ENCODE assay signal across 1 cellular context in the genomic region with DNA sequence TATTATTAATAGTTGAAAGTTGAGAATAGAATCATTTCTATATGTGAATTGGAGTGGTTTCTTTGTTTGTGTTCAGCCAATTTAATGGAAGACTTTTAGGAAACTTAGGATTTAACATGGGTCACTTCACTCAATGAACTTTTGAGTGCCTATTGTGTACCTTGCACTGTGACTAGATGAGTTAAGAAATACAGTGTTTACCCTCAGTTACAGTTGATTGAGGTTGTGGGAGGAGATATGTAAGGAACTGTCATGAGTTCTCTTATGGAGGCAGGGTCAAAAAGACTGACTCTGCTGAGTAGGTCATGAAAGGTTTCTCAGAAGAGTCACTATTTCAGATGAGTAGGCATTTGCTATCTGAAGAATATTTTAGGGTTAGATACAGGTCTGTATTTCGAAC.
A peak's percentile ranks its signal among the peaks of the same experiment; 100 is the strongest.
TF ChIP-seq lines count a peak whose summit lies in the region.

No MANE protein-coding gene starts in this region.

TF ChIP-seq in HepG2, 621 proteins besides CTCF, POLR2A, EP300 and RAD21 (continued from another document and continues in another):
- no peak for TF ChIP-seq JUNB (CRISPR knock-in tag; IDR thresholded peaks at IDR 0.05; ENCODE audit: borderline replicate concordance)
- TF ChIP-seq ZNF598 (CRISPR knock-in tag; IDR thresholded peaks at IDR 0.05; ENCODE audit: borderline replicate concordance) = no peak
- no peak for TF ChIP-seq NFKB2 (CRISPR knock-in tag; IDR thresholded peaks at IDR 0.05; ENCODE audit: borderline replicate concordance)
- no peak for TF ChIP-seq ATRX (CRISPR knock-in tag; IDR thresholded peaks at IDR 0.05; ENCODE audit: borderline replicate concordance)
- TF ChIP-seq, protein P1, sequence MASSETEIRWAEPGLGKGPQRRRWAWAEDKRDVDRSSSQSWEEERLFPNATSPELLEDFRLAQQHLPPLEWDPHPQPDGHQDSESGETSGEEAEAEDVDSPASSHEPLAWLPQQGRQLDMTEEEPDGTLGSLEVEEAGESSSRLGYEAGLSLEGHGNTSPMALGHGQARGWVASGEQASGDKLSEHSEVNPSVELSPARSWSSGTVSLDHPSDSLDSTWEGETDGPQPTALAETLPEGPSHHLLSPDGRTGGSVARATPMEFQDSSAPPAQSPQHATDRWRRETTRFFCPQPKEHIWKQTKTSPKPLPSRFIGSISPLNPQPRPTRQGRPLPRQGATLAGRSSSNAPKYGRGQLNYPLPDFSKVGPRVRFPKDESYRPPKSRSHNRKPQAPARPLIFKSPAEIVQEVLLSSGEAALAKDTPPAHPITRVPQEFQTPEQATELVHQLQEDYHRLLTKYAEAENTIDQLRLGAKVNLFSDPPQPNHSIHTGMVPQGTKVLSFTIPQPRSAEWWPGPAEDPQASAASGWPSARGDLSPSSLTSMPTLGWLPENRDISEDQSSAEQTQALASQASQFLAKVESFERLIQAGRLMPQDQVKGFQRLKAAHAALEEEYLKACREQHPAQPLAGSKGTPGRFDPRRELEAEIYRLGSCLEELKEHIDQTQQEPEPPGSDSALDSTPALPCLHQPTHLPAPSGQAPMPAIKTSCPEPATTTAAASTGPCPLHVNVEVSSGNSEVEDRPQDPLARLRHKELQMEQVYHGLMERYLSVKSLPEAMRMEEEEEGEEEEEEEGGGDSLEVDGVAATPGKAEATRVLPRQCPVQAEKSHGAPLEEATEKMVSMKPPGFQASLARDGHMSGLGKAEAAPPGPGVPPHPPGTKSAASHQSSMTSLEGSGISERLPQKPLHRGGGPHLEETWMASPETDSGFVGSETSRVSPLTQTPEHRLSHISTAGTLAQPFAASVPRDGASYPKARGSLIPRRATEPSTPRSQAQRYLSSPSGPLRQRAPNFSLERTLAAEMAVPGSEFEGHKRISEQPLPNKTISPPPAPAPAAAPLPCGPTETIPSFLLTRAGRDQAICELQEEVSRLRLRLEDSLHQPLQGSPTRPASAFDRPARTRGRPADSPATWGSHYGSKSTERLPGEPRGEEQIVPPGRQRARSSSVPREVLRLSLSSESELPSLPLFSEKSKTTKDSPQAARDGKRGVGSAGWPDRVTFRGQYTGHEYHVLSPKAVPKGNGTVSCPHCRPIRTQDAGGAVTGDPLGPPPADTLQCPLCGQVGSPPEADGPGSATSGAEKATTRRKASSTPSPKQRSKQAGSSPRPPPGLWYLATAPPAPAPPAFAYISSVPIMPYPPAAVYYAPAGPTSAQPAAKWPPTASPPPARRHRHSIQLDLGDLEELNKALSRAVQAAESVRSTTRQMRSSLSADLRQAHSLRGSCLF (CRISPR knock-in tag; IDR thresholded peaks at IDR 0.05; ENCODE audit: borderline replicate concordance) = no peak
- TF ChIP-seq ZNF260 (CRISPR knock-in tag; IDR thresholded peaks at IDR 0.05; ENCODE audit: borderline replicate concordance, low read depth) = no peak
- no peak for TF ChIP-seq TAF1 (CRISPR knock-in tag; IDR thresholded peaks at IDR 0.05)
- TF ChIP-seq ZNF841 (CRISPR knock-in tag; IDR thresholded peaks at IDR 0.05; ENCODE audit: borderline replicate concordance) = no peak
- TF ChIP-seq NFYB (CRISPR knock-in tag; IDR thresholded peaks at IDR 0.05) = no peak
- no peak for TF ChIP-seq ZNF629 (CRISPR knock-in tag; conservative IDR thresholded peaks at IDR 0.05)
- TF ChIP-seq, protein P2, sequence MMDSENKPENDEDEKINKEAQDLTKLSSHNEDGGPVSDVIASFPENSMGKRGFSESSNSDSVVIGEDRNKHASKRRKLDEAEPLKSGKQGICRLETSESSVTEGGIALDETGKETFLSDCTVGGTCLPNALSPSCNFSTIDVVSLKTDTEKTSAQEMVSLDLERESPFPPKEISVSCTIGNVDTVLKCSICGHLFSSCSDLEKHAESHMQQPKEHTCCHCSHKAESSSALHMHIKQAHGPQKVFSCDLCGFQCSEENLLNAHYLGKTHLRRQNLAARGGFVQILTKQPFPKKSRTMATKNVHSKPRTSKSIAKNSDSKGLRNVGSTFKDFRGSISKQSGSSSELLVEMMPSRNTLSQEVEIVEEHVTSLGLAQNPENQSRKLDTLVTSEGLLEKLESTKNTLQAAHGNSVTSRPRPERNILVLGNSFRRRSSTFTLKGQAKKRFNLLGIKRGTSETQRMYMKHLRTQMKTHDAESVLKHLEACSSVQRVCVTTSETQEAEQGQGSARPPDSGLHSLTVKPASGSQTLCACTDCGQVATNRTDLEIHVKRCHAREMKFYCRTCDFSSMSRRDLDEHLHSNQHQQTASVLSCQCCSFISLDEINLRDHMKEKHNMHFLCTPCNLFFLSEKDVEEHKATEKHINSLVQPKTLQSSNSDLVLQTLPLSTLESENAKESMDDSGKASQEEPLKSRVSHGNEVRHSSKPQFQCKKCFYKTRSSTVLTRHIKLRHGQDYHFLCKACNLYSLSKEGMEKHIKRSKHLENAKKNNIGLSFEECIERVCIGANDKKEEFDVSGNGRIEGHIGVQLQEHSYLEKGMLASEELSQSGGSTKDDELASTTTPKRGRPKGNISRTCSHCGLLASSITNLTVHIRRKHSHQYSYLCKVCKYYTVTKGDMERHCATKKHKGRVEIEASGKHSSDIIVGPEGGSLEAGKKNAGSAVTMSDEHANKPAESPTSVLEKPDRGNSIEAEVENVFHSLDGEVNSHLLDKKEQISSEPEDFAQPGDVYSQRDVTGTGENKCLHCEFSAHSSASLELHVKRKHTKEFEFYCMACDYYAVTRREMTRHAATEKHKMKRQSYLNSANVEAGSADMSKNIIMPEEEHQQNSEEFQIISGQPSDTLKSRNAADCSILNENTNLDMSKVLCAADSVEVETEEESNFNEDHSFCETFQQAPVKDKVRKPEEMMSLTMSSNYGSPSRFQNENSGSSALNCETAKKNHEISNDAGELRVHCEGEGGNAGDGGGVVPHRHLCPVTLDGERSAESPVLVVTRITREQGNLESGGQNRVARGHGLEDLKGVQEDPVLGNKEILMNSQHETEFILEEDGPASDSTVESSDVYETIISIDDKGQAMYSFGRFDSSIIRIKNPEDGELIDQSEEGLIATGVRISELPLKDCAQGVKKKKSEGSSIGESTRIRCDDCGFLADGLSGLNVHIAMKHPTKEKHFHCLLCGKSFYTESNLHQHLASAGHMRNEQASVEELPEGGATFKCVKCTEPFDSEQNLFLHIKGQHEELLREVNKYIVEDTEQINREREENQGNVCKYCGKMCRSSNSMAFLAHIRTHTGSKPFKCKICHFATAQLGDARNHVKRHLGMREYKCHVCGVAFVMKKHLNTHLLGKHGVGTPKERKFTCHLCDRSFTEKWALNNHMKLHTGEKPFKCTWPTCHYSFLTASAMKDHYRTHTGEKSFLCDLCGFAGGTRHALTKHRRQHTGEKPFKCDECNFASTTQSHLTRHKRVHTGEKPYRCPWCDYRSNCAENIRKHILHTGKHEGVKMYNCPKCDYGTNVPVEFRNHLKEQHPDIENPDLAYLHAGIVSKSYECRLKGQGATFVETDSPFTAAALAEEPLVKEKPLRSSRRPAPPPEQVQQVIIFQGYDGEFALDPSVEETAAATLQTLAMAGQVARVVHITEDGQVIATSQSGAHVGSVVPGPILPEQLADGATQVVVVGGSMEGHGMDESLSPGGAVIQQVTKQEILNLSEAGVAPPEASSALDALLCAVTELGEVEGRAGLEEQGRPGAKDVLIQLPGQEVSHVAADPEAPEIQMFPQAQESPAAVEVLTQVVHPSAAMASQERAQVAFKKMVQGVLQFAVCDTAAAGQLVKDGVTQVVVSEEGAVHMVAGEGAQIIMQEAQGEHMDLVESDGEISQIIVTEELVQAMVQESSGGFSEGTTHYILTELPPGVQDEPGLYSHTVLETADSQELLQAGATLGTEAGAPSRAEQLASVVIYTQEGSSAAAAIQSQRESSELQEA (CRISPR knock-in tag; IDR thresholded peaks at IDR 0.05; ENCODE audit: not compliant biosample characterization) = no peak
- TF ChIP-seq HNF4A (CRISPR knock-in tag; IDR thresholded peaks at IDR 0.05) = peak; percentile 89
- TF ChIP-seq SYNCRIP (IDR thresholded peaks at IDR 0.05; ENCODE audit: insufficient read depth, low read depth, low read length) = no peak
- no peak for TF ChIP-seq MLLT10 (CRISPR knock-in tag; IDR thresholded peaks at IDR 0.05)
- TF ChIP-seq PAWR (CRISPR knock-in tag; IDR thresholded peaks at IDR 0.05; ENCODE audit: borderline replicate concordance) = no peak
- TF ChIP-seq, protein P3, sequence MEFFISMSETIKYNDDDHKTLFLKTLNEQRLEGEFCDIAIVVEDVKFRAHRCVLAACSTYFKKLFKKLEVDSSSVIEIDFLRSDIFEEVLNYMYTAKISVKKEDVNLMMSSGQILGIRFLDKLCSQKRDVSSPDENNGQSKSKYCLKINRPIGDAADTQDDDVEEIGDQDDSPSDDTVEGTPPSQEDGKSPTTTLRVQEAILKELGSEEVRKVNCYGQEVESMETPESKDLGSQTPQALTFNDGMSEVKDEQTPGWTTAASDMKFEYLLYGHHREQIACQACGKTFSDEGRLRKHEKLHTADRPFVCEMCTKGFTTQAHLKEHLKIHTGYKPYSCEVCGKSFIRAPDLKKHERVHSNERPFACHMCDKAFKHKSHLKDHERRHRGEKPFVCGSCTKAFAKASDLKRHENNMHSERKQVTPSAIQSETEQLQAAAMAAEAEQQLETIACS (CRISPR knock-in tag; IDR thresholded peaks at IDR 0.05) = no peak
- no peak for TF ChIP-seq ZNF558 (CRISPR knock-in tag; IDR thresholded peaks at IDR 0.05; ENCODE audit: borderline replicate concordance)
- TF ChIP-seq RFX5 (IDR thresholded peaks at IDR 0.05; ENCODE audit: low read depth, low read length) = no peak
- TF ChIP-seq, protein P4, sequence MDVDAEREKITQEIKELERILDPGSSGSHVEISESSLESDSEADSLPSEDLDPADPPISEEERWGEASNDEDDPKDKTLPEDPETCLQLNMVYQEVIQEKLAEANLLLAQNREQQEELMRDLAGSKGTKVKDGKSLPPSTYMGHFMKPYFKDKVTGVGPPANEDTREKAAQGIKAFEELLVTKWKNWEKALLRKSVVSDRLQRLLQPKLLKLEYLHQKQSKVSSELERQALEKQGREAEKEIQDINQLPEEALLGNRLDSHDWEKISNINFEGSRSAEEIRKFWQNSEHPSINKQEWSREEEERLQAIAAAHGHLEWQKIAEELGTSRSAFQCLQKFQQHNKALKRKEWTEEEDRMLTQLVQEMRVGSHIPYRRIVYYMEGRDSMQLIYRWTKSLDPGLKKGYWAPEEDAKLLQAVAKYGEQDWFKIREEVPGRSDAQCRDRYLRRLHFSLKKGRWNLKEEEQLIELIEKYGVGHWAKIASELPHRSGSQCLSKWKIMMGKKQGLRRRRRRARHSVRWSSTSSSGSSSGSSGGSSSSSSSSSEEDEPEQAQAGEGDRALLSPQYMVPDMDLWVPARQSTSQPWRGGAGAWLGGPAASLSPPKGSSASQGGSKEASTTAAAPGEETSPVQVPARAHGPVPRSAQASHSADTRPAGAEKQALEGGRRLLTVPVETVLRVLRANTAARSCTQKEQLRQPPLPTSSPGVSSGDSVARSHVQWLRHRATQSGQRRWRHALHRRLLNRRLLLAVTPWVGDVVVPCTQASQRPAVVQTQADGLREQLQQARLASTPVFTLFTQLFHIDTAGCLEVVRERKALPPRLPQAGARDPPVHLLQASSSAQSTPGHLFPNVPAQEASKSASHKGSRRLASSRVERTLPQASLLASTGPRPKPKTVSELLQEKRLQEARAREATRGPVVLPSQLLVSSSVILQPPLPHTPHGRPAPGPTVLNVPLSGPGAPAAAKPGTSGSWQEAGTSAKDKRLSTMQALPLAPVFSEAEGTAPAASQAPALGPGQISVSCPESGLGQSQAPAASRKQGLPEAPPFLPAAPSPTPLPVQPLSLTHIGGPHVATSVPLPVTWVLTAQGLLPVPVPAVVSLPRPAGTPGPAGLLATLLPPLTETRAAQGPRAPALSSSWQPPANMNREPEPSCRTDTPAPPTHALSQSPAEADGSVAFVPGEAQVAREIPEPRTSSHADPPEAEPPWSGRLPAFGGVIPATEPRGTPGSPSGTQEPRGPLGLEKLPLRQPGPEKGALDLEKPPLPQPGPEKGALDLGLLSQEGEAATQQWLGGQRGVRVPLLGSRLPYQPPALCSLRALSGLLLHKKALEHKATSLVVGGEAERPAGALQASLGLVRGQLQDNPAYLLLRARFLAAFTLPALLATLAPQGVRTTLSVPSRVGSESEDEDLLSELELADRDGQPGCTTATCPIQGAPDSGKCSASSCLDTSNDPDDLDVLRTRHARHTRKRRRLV (CRISPR knock-in tag; IDR thresholded peaks at IDR 0.05) = no peak
- peak; percentile 89 for TF ChIP-seq GATAD2A (CRISPR knock-in tag; IDR thresholded peaks at IDR 0.05)
- TF ChIP-seq SSRP1 (CRISPR knock-in tag; IDR thresholded peaks at IDR 0.05) = no peak
- no peak for TF ChIP-seq ZNF251 (CRISPR knock-in tag; IDR thresholded peaks at IDR 0.05)
- TF ChIP-seq JUND (CRISPR knock-in tag; IDR thresholded peaks at IDR 0.05) = no peak
- TF ChIP-seq NCOA2 (CRISPR knock-in tag; IDR thresholded peaks at IDR 0.05) = peak; percentile 70
- TF ChIP-seq KMT2A (CRISPR knock-in tag; IDR thresholded peaks at IDR 0.05) = no peak
- TF ChIP-seq, protein P5, sequence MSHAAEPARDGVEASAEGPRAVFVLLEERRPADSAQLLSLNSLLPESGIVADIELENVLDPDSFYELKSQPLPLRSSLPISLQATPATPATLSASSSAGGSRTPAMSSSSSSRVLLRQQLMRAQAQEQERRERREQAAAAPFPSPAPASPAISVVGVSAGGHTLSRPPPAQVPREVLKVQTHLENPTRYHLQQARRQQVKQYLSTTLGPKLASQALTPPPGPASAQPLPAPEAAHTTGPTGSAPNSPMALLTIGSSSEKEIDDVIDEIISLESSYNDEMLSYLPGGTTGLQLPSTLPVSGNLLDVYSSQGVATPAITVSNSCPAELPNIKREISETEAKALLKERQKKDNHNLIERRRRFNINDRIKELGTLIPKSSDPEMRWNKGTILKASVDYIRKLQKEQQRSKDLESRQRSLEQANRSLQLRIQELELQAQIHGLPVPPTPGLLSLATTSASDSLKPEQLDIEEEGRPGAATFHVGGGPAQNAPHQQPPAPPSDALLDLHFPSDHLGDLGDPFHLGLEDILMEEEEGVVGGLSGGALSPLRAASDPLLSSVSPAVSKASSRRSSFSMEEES (CRISPR knock-in tag; IDR thresholded peaks at IDR 0.05) = peak; percentile 42; the same call in 1 of the 2 replicates
- TF ChIP-seq ZNF333 (CRISPR knock-in tag; IDR thresholded peaks at IDR 0.05; ENCODE audit: borderline replicate concordance) = no peak
- TF ChIP-seq MTF1 (CRISPR knock-in tag; IDR thresholded peaks at IDR 0.05) = no peak
- TF ChIP-seq ERF (CRISPR knock-in tag; IDR thresholded peaks at IDR 0.05) = no peak
- TF ChIP-seq AHR (CRISPR knock-in tag; IDR thresholded peaks at IDR 0.05) = no peak
- TF ChIP-seq ZNF235 (CRISPR knock-in tag; IDR thresholded peaks at IDR 0.05; ENCODE audit: borderline replicate concordance) = no peak
- TF ChIP-seq NCOR1 (IDR thresholded peaks at IDR 0.05; ENCODE audit: borderline replicate concordance, low read length) = peak; percentile 58; the same call in 1 of the 2 replicates
- TF ChIP-seq SPEN (CRISPR knock-in tag; IDR thresholded peaks at IDR 0.05; ENCODE audit: low read depth) = no peak
- TF ChIP-seq, protein P6, sequence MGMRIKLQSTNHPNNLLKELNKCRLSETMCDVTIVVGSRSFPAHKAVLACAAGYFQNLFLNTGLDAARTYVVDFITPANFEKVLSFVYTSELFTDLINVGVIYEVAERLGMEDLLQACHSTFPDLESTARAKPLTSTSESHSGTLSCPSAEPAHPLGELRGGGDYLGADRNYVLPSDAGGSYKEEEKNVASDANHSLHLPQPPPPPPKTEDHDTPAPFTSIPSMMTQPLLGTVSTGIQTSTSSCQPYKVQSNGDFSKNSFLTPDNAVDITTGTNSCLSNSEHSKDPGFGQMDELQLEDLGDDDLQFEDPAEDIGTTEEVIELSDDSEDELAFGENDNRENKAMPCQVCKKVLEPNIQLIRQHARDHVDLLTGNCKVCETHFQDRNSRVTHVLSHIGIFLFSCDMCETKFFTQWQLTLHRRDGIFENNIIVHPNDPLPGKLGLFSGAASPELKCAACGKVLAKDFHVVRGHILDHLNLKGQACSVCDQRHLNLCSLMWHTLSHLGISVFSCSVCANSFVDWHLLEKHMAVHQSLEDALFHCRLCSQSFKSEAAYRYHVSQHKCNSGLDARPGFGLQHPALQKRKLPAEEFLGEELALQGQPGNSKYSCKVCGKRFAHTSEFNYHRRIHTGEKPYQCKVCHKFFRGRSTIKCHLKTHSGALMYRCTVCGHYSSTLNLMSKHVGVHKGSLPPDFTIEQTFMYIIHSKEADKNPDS (CRISPR knock-in tag; IDR thresholded peaks at IDR 0.05) = no peak
